Comparison of ENCODE assay signal across 23 cellular contexts in genomic region chr18:13390711-13391110, GRCh38.
"Had no signal": no experiment of that assay in that cellular context is flagged by ENCODE, and none has a peak within 500 bp of the region (broad histone marks: within the 10 kb centered on the region; RNA-seq: fewer than 3 reads in every experiment).

No MANE protein-coding gene starts in this region.

- H3K4me1 Mint-ChIP-seq: endodermal cell; stimulated activated memory B cell treated with anti-CD40 and anti-IgM and Interleukin-4, amounts not matched to agents 10 μg/mL and 1 μg/mL and 100 μg/mL, for 72 hours had no signal

- H3K4me3 Mint-ChIP-seq: activated T-helper 1 cell treated with anti-CD3 and anti-CD28 coated beads, Interleukin-12 subunit alpha, Interleukin-12 subunit beta, Interleukin-2, Interleukin-4 antibody, amounts not matched to agents 30 ng/mL and 10 ng/mL and 1 ng/mL, durations not matched to agents 14 hours and 24 hours and 36 hours; brain; endodermal cell; mesothelial cell of epicardium; natural killer cell treated with Interleukin-12 subunit alpha and Interleukin-12 subunit beta and Interleukin-15 and Interleukin-18, amount 100 ng/mL, for 72 hours; stimulated activated memory B cell treated with anti-CD40 and anti-IgM and Interleukin-4, amounts not matched to agents 10 μg/mL and 1 μg/mL and 100 μg/mL, for 72 hours; type B pancreatic cell had no signal

- H3K4me1 ChIP-seq: colonic mucosa, foreskin keratinocyte, left lung, testis had no signal

- H3K36me3 Mint-ChIP-seq: brain; mesothelial cell of epicardium; natural killer cell treated with Interleukin-12 subunit alpha and Interleukin-12 subunit beta and Interleukin-15 and Interleukin-18, amount 100 ng/mL, for 72 hours; stimulated activated memory B cell treated with anti-CD40 and anti-IgM and Interleukin-4, amounts not matched to agents 10 μg/mL and 1 μg/mL and 100 μg/mL, for 72 hours; type B pancreatic cell had no signal

- FAIRE-seq: kidney, TTC549 had no signal

- H3K27me3 Mint-ChIP-seq: natural killer cell treated with Interleukin-12 subunit alpha and Interleukin-12 subunit beta and Interleukin-15 and Interleukin-18, amount 100 ng/mL, for 72 hours; stimulated activated memory B cell treated with anti-CD40 and anti-IgM and Interleukin-4, amounts not matched to agents 10 μg/mL and 1 μg/mL and 100 μg/mL, for 72 hours had no signal

- H3K27ac ChIP-seq: colonic mucosa, epithelial cell of prostate, foreskin keratinocyte, left lung, neutrophil, parathyroid adenoma, sigmoid colon, spleen, testis had no signal

- H3K9ac ChIP-seq: parathyroid adenoma had no signal

- H3K36me3 ChIP-seq: colonic mucosa, left lung, neutrophil had no signal

- H2AFZ ChIP-seq: parathyroid adenoma had no signal

- DNase-seq: activated CD4-positive, alpha-beta T cell treated with anti-CD3 and anti-CD28 coated beads, Interleukin-2, amount 50 U/mL, for 4 hours; activated T-cell treated with anti-CD3 and anti-CD28 coated beads for 4 hours; central memory CD4-positive, alpha-beta T cell; colonic mucosa; endodermal cell; foreskin keratinocyte; hypothalamus; spleen; stimulated activated CD4-positive, alpha-beta T cell treated with anti-CD3 and anti-CD28 coated beads, Interleukin-4, amount 100 ng/mL, for 4 hours; testis had no signal

- H3K4me3 ChIP-seq: colonic mucosa, left lung, sigmoid colon, spleen, testis had no signal

- H3K9me3 ChIP-seq: colonic mucosa, left lung, neutrophil, sigmoid colon, spleen, testis had no signal

- ATAC-seq: foreskin keratinocyte, left lung had no signal

- H3K27ac Mint-ChIP-seq: activated T-helper 1 cell treated with anti-CD3 and anti-CD28 coated beads, Interleukin-12 subunit alpha, Interleukin-12 subunit beta, Interleukin-2, Interleukin-4 antibody, amounts not matched to agents 30 ng/mL and 10 ng/mL and 1 ng/mL, durations not matched to agents 14 hours and 24 hours and 36 hours; endodermal cell; mesothelial cell of epicardium; natural killer cell treated with Interleukin-12 subunit alpha and Interleukin-12 subunit beta and Interleukin-15 and Interleukin-18, amount 100 ng/mL, for 72 hours; stimulated activated memory B cell treated with anti-CD40 and anti-IgM and Interleukin-4, amounts not matched to agents 10 μg/mL and 1 μg/mL and 100 μg/mL, for 72 hours; type B pancreatic cell had no signal

- H3K9me3 Mint-ChIP-seq: activated T-helper 1 cell treated with anti-CD3 and anti-CD28 coated beads, Interleukin-12 subunit alpha, Interleukin-12 subunit beta, Interleukin-2, Interleukin-4 antibody, amounts not matched to agents 30 ng/mL and 10 ng/mL and 1 ng/mL, durations not matched to agents 14 hours and 24 hours and 36 hours; brain; endodermal cell; mesothelial cell of epicardium; natural killer cell treated with Interleukin-12 subunit alpha and Interleukin-12 subunit beta and Interleukin-15 and Interleukin-18, amount 100 ng/mL, for 72 hours; stimulated activated memory B cell treated with anti-CD40 and anti-IgM and Interleukin-4, amounts not matched to agents 10 μg/mL and 1 μg/mL and 100 μg/mL, for 72 hours; type B pancreatic cell had no signal

- H3K79me2 ChIP-seq: parathyroid adenoma had no signal

- H3K27me3 ChIP-seq: colonic mucosa, foreskin keratinocyte, left lung, neutrophil, sigmoid colon, spleen, testis had no signal
